Comparison of ENCODE assay signal across 29 cellular contexts in genomic region chr6:166408936-166409755, GRCh38. TPM values are rescaled to one million over a fixed set of nuclear protein-coding genes. Genes with fewer than 3 reads are reported as not detected.
A peak's percentile ranks its signal among the peaks of the same experiment; 100 is the strongest.
DNase-seq lines count a peak whose midpoint lies in the region; ATAC-seq, FAIRE-seq and TF ChIP-seq lines count a peak whose summit lies in the region.
"Had no signal": no experiment of that assay in that cellular context is flagged by ENCODE, and none has a peak within 500 bp of the region (broad histone marks: within the 10 kb centered on the region; RNA-seq: fewer than 3 reads in every experiment).

No MANE protein-coding gene starts in this region.

- H3K9me3 Mint-ChIP-seq in immature natural killer cell, result no peaks in the 10 kb centered on the region
- H3K9me3 Mint-ChIP-seq: activated CD4-positive, alpha-beta T cell treated with anti-CD3 and anti-CD28 coated beads, Interleukin-2, amount 10 ng/mL, durations not matched to agents 24 days and 14 days; activated naive CD8-positive, alpha-beta T cell treated with anti-CD3 and anti-CD28 coated beads, Interleukin-2, amount 50 U/mL, for 24 hours; CD8-positive, alpha-beta T cell; WTC11 had no signal

- H3K4me2 ChIP-seq in A549, result no peak overlapping the region
- no peak overlapping the region for H3K4me2 ChIP-seq in mammary epithelial cell (ENCODE audit: insufficient read depth, low read depth, low read length)

- WGBS in A549 (ENCODE audit: missing lambda C conversion rate), result 64% methylated on average over 20 of the region's 22 CpGs
- WGBS in right lobe of liver (ENCODE audit: insufficient coverage, low coverage, low lambda C conversion rate, missing lambda C conversion rate), result 37% methylated on average over 17 of the region's 22 CpGs
- 90% methylated on average over 22 of the region's 22 CpGs for WGBS in mammary epithelial cell (ENCODE audit: low coverage, missing lambda C conversion rate)

- DNase-seq in A549 (ENCODE audit: low read depth in 1 of 2, low spot score in 1 of 2) (no peak), HTR-8/SVneo (ENCODE audit: insufficient read length, low spot score) (no peak), right lobe of liver (no peak), mammary epithelial cell (no peak), immature natural killer cell (no peak), HUDEP-2 (lab: John Stamatoyannopoulos, UW; ENCODE audit: unreplicated experiment in 76 of 76) (no peak)
- DNase-seq: activated CD4-positive, alpha-beta T cell treated with anti-CD3 and anti-CD28 coated beads, Interleukin-2, amount 10 ng/mL, durations not matched to agents 24 days and 14 days; activated CD8-positive, alpha-beta memory T cell treated with anti-CD3 and anti-CD28 coated beads for 24 hours; activated gamma-delta T cell treated with Interleukin-2 at 50 U/mL for 16 hours; activated naive CD8-positive, alpha-beta T cell treated with anti-CD3 and anti-CD28 coated beads, Interleukin-2, amount 50 U/mL, for 24 hours; CD8-positive, alpha-beta T cell; colonic mucosa; effector CD4-positive, alpha-beta T cell; HCEC 1CT; KBM-7; lower lobe of right lung; NCI-H1092 treated with DMSO at 0.1 percent for 48 hours; NCI-H187; NCI-H446 treated with DMSO at 0.1 percent for 48 hours; right cardiac atrium; SJCRH30; stimulated activated CD4-positive, alpha-beta T cell treated with anti-CD3 and anti-CD28 coated beads, Interleukin-2, amount 100 ng/mL, for 48 hours had no signal

- peaks cover 11 to 15% (median 14%) of the 10 kb centered on the region in 3 donors for H3K27me3 Mint-ChIP-seq in immature natural killer cell (ENCODE audit: low read depth in 3 of 3)
- H3K27me3 Mint-ChIP-seq: activated naive CD8-positive, alpha-beta T cell treated with anti-CD3 and anti-CD28 coated beads, Interleukin-2, amount 50 U/mL, for 24 hours had no signal

- no peak overlapping the region for H3K4me3 Mint-ChIP-seq in immature natural killer cell
- H3K4me3 Mint-ChIP-seq: activated CD4-positive, alpha-beta T cell treated with anti-CD3 and anti-CD28 coated beads, Interleukin-2, amount 10 ng/mL, durations not matched to agents 24 days and 14 days; activated naive CD8-positive, alpha-beta T cell treated with anti-CD3 and anti-CD28 coated beads, Interleukin-2, amount 50 U/mL, for 24 hours; WTC11 had no signal

- no peak for FAIRE-seq in A549 (lab: Jason Lieb, UNC)
- FAIRE-seq in HTR-8/SVneo (lab: Jason Lieb, UNC), result peak; percentile 26
- peak; percentile 83 for FAIRE-seq in endometrium (lab: Jason Lieb, UNC)
- FAIRE-seq: astrocyte, keratinocyte had no signal

- H3K27ac ChIP-seq in A549, result no peak overlapping the region
- H3K27ac ChIP-seq in right lobe of liver, result no peak overlapping the region
- no peak overlapping the region for H3K27ac ChIP-seq in mammary epithelial cell (ENCODE audit: insufficient read depth, low read depth, low read length)
- H3K27ac ChIP-seq: colonic mucosa, epithelial cell of prostate, lower lobe of right lung, SJCRH30, tibial nerve had no signal

- no peaks in the 10 kb centered on the region for H3K79me2 ChIP-seq in mammary epithelial cell (ENCODE audit: insufficient read depth, low read length)

- H3K4me1 ChIP-seq in A549 (no peaks in the 10 kb centered on the region), right lobe of liver (peaks cover 0 to 9% (median 3%) of the 10 kb centered on the region in 4 donors), mammary epithelial cell (ENCODE audit: insufficient read depth, low read length) (no peaks in the 10 kb centered on the region)
- H3K4me1 ChIP-seq: colonic mucosa, lower lobe of right lung, SJCRH30, tibial nerve had no signal

- TF ChIP-seq CTCF in A549 (IDR thresholded peaks at IDR 0.05), result no peak
- TF ChIP-seq CTCF in right lobe of liver (IDR thresholded peaks at IDR 0.05), result no peak
- TF ChIP-seq CTCF in mammary epithelial cell (conservative IDR thresholded peaks at IDR 0.05 in 1 of 2, IDR thresholded peaks at IDR 0.05 in 1 of 2; ENCODE audit: extremely low read depth in 1 of 2, insufficient read depth in 1 of 2, low read depth in 1 of 2, low read length in 2 of 2), result no peak

- ATAC-seq in A549 (no peak), right lobe of liver (peak; percentile 59 to 72 (median 70)), GM18867 (IDR thresholded peaks at IDR 0.05; ENCODE audit: unreplicated experiment) (no peak)
- ATAC-seq: activated naive CD8-positive, alpha-beta T cell treated with anti-CD3 and anti-CD28 coated beads, Interleukin-2, amount 50 U/mL, for 24 hours; CD8-positive, alpha-beta T cell; lower lobe of right lung; right cardiac atrium; WTC11 had no signal

- no peak for TF ChIP-seq POLR2A in A549 (IDR thresholded peaks at IDR 0.05; ENCODE audit: low read length)
- no peak for TF ChIP-seq POLR2A in right lobe of liver (IDR thresholded peaks at IDR 0.05)

- POLR2A ChIA-PET in A549 (lab: Yijun Ruan, JAX), result no interaction called here

- TF ChIP-seq EP300 in A549 (IDR thresholded peaks at IDR 0.05), result no peak

- H3K36me3 Mint-ChIP-seq in immature natural killer cell, result peaks cover 0 to 4% (median 0%) of the 10 kb centered on the region in 3 donors
- H3K36me3 Mint-ChIP-seq: CD8-positive, alpha-beta T cell; WTC11 had no signal

- no TSS peak for BruUV-seq in mammary epithelial cell (replicated peaks; lab: Mats Ljungman, UMichigan)

- no peaks in the 10 kb centered on the region for H4K20me1 ChIP-seq in mammary epithelial cell (ENCODE audit: insufficient read depth, low read length)

- in situ Hi-C loops in mammary epithelial cell (cut with MboI; ENCODE audit: low sequenced_read_pairs in 2 of 2), result no loop called here

- H3K36me3 ChIP-seq in right lobe of liver, result no peaks in the 10 kb centered on the region
- H3K36me3 ChIP-seq in mammary epithelial cell (ENCODE audit: insufficient read depth, low read length), result no peaks in the 10 kb centered on the region
- H3K36me3 ChIP-seq: colonic mucosa, SJCRH30 had no signal

- H3K9ac ChIP-seq in mammary epithelial cell (ENCODE audit: insufficient read depth, low read length), result no peak overlapping the region

- CTCF ChIA-PET in A549 (lab: Yijun Ruan, JAX), result interaction anchor here (1.2 to 2.5 kb wide), 2 partner anchors 9 to 11 kb away, joined by 4 to 13 read pairs; no protein-coding TSS in a partner anchor
- CTCF ChIA-PET in mammary epithelial cell (lab: Charles Lee; ENCODE audit: low non-redundant PET), result no interaction called here

- H3K27me3 ChIP-seq in right lobe of liver, result no peaks in the 10 kb centered on the region
- H3K27me3 ChIP-seq in mammary epithelial cell (ENCODE audit: insufficient read depth, low read length), result no peaks in the 10 kb centered on the region
- H3K27me3 ChIP-seq: colonic mucosa, SJCRH30, tibial nerve had no signal

- no peak overlapping the region for H2AFZ ChIP-seq in mammary epithelial cell (ENCODE audit: low read depth, low read length)

- peaks cover 18 to 26% of the 10 kb centered on the region in 2 donors for H3K4me1 Mint-ChIP-seq in immature natural killer cell

- no peak for TF ChIP-seq RAD21 in A549 (conservative IDR thresholded peaks at IDR 0.05 in 1 of 2, IDR thresholded peaks at IDR 0.05 in 1 of 2)

- intact Hi-C loops in right lobe of liver (cut with DNase I) (loop anchor here in 1 of 2 donors (5.0 kb wide), 1 partner anchor 137 kb away; no protein-coding TSS in a partner anchor), mammary epithelial cell (cut with micrococcal nuclease) (no loop called here)

- H3K9me3 ChIP-seq in A549 (no peaks in the 10 kb centered on the region), right lobe of liver (no peaks in the 10 kb centered on the region), mammary epithelial cell (replicated peaks; ENCODE audit: insufficient read depth, low read length) (no peaks in the 10 kb centered on the region)
- H3K9me3 ChIP-seq: colonic mucosa, lower lobe of right lung, SJCRH30, tibial nerve had no signal

- H3K27ac Mint-ChIP-seq in immature natural killer cell, result peak overlapping the region in 1 of 6 donors; percentile 51
- H3K27ac Mint-ChIP-seq: activated CD4-positive, alpha-beta T cell treated with anti-CD3 and anti-CD28 coated beads, Interleukin-2, amount 10 ng/mL, durations not matched to agents 24 days and 14 days; activated naive CD8-positive, alpha-beta T cell treated with anti-CD3 and anti-CD28 coated beads, Interleukin-2, amount 50 U/mL, for 24 hours had no signal

- dilution Hi-C loops in mammary epithelial cell (cut with HindIII; ENCODE audit: low sequenced_read_pairs), result no loop called here

- H3K4me3 ChIP-seq in A549 (no peak overlapping the region), right lobe of liver (no peak overlapping the region), mammary epithelial cell (replicated peaks in 1 of 3; ENCODE audit: insufficient read depth in 1 of 3, low read depth in 2 of 3, low read length in 3 of 3) (no peak overlapping the region)
- H3K4me3 ChIP-seq: colonic mucosa, lower lobe of right lung, SJCRH30, tibial nerve had no signal

TF ChIP-seq in A549, 52 proteins besides CTCF, POLR2A, EP300 and RAD21:
- TF ChIP-seq ATOH8 (CRISPR knock-in tag; IDR thresholded peaks at IDR 0.05; ENCODE audit: low read depth) (no peak), ESRRA (IDR thresholded peaks at IDR 0.05; ENCODE audit: borderline replicate concordance, low read length) (no peak), TFCP2L1 (CRISPR knock-in tag; IDR thresholded peaks at IDR 0.05) (no peak), NPAS2 (CRISPR knock-in tag; IDR thresholded peaks at IDR 0.05; ENCODE audit: borderline replicate concordance) (no peak), NFE2L2 (conservative IDR thresholded peaks at IDR 0.05; ENCODE audit: low read length) (no peak), SREBF2 (IDR thresholded peaks at IDR 0.05) (no peak), MAFK (IDR thresholded peaks at IDR 0.05; ENCODE audit: partially characterized antibody) (peak; percentile 80), KDM5A (IDR thresholded peaks at IDR 0.05) (no peak), BHLHE40 (IDR thresholded peaks at IDR 0.05; ENCODE audit: low read depth, low read length) (no peak)

RNA-seq across cellular contexts. Expression of gene MPC1, which starts 26.4 kb away (rescaled TPM):
- 5.1 and 7.7 TPM in 2 replicates for polyA plus RNA-seq in A549 (2011; rRNA removed)
- polyA plus RNA-seq in A549 (2012; cell fraction: cytosol; rRNA removed), result 2.2 and 2.6 TPM in 2 replicates
- polyA plus RNA-seq in A549 (2012; cell fraction: nucleus; rRNA removed), result 1.1 and 1.7 TPM in 2 replicates
- polyA plus RNA-seq in A549 (2017; fragmentation: RNase III; extraction: RNeasy Plus Mini Kit Qiagen cat#74134 plus additional on column Dnase treatment), result 4.4 to 4.9 TPM (median 4.8 TPM) in 3 replicates
- 1.8 and 4.4 TPM in 2 replicates for polyA minus RNA-seq in A549 (2011; rRNA and poly(A)+ RNA removed)
- 100 to 1,000 TPM; 102 to 298 (median 180) TPM for total RNA-seq in right lobe of liver
- 10 to 100 TPM; 21.5 to 24.8 TPM for total RNA-seq in mammary epithelial cell
- polyA plus RNA-seq in mammary epithelial cell, result 25.1 TPM
- polyA minus RNA-seq in mammary epithelial cell, result 13.6 TPM
- polyA plus RNA-seq in immature natural killer cell, result 100 to 1,000 TPM in 1 of 3 donors, 10 to 100 TPM in 2; 68.7 to 107 (median 85.6) TPM

Comparison
In these comparisons a context has a peak if more than half of its experiments do, and no peak if none do; other contexts are left out.
1. ATAC-seq: peak in right lobe of liver (4 of 4); none in A549 (0 of 2) and GM18867 (single experiment).